ENCODE assay signal across 8 cellular contexts in the genomic region with DNA sequence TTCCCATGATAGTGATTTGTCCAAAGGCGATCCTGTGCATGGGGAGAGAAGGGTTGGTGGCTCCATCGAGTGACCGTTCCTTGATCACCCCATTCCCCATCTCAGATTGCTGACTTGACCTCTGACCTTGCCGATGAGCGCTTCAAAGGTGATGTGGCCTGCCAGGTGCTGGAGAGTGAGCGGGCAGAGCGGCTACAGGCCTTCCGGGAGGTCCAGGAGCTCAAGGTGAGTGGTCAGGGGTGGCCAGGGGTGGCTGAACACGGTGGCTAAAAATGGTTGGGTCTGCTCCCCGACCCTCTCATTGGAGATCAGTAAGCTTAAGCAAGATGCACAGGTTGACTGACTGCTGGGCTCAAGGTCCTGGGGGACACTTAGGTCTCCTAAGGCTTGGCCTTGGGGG.
"Had no signal": no experiment of that assay in that cellular context is flagged by ENCODE, and none has a peak within 500 bp of the region (broad histone marks: within the 10 kb centered on the region; RNA-seq: fewer than 3 reads in every experiment).

No MANE protein-coding gene starts in this region.

- H3K4me3 ChIP-seq: GM12878 had no signal

- FAIRE-seq: G401.6, GM12878, GM12891, GM12892, GM18507, GM19239 had no signal

- ATAC-seq: GM12878 had no signal

- DNase-seq: GDM1, GF-D8 had no signal
